ENCODE assay signal across 13 cellular contexts in genomic region chr7:952548-953441, GRCh38. TPM values are rescaled to one million over a fixed set of nuclear protein-coding genes. Genes with fewer than 3 reads are reported as not detected.
A peak's percentile ranks its signal among the peaks of the same experiment; 100 is the strongest.
DNase-seq lines count a peak whose midpoint lies in the region; ATAC-seq, FAIRE-seq and TF ChIP-seq lines count a peak whose summit lies in the region.
"Had no signal": no experiment of that assay in that cellular context is flagged by ENCODE, and none has a peak within 500 bp of the region (broad histone marks: within the 10 kb centered on the region; RNA-seq: fewer than 3 reads in every experiment).

No MANE protein-coding gene starts in this region.

- no peak for FAIRE-seq in bronchial epithelial cell (lab: Jason Lieb, UNC)
- no peak for FAIRE-seq in GM12892 (lab: Jason Lieb, UNC)
- no peak for FAIRE-seq in frontal cortex (lab: Jason Lieb, UNC)

- no peak for ATAC-seq in activated naive CD4-positive, alpha-beta T cell treated with anti-CD3 and anti-CD28 coated beads, Interleukin-2, amount 50 U/mL, for 72 hours
- no peak for ATAC-seq in HG03439 (IDR thresholded peaks at IDR 0.05; ENCODE audit: unreplicated experiment)

- no peak for DNase-seq in activated naive CD4-positive, alpha-beta T cell treated with anti-CD3 and anti-CD28 coated beads for 36 hours
- DNase-seq in activated naive CD4-positive, alpha-beta T cell treated with anti-CD3 and anti-CD28 coated beads, Interleukin-2, amount 50 U/mL, for 72 hours (ENCODE audit: low spot score in 2 of 2) = no peak
- DNase-seq in bronchial epithelial cell (ENCODE audit: low read depth) (no peak), tibial nerve (ENCODE audit: low spot score in 2 of 2) (no peak), GM12892 (ENCODE audit: insufficient read length) (no peak), frontal cortex (ENCODE audit: low spot score in 2 of 2) (no peak)
- DNase-seq: foreskin melanocyte, GOT3, NCI-H524 treated with DMSO at 0.1 percent for 48 hours had no signal

- H3K27me3 Mint-ChIP-seq in activated naive CD4-positive, alpha-beta T cell treated with anti-CD3 and anti-CD28 coated beads for 36 hours (ENCODE audit: low read depth) = peaks cover 7% of the 10 kb centered on the region

- H3K4me3 ChIP-seq in bronchial epithelial cell (ENCODE audit: low read depth, low read length) (peak overlapping the region; percentile 70), mononuclear cell (ENCODE audit: low read length) (peak overlapping the region; percentile 58), tibial nerve (peak overlapping the region; percentile 55 to 74 (median 64))

- H3K27ac Mint-ChIP-seq in activated naive CD4-positive, alpha-beta T cell treated with anti-CD3 and anti-CD28 coated beads for 36 hours = no peak overlapping the region
- H3K27ac Mint-ChIP-seq in activated naive CD4-positive, alpha-beta T cell treated with anti-CD3 and anti-CD28 coated beads, Interleukin-2, amount 50 U/mL, for 72 hours = no peak overlapping the region

- H3K9me3 ChIP-seq in mononuclear cell (ENCODE audit: low read depth, low read length) (no peaks in the 10 kb centered on the region), tibial nerve (no peaks in the 10 kb centered on the region)
- H3K9me3 ChIP-seq: thyroid gland had no signal

- H3K36me3 ChIP-seq in bronchial epithelial cell (ENCODE audit: control insufficient read depth, insufficient read depth, low read length) (peaks cover 4% of the 10 kb centered on the region), tibial nerve (no peaks in the 10 kb centered on the region)
- H3K36me3 ChIP-seq: thyroid gland had no signal

- intact Hi-C loops in activated naive CD4-positive, alpha-beta T cell treated with anti-CD3 and anti-CD28 coated beads for 36 hours (cut with micrococcal nuclease) = no loop called here

- TF ChIP-seq CTCF in bronchial epithelial cell (IDR thresholded peaks at IDR 0.05; ENCODE audit: insufficient read depth, low read length, severe bottlenecking) (no peak), tibial nerve (IDR thresholded peaks at IDR 0.05) (no peak)

- H3K4me1 ChIP-seq in mononuclear cell (ENCODE audit: insufficient read depth, low read length) (peaks cover 61% of the 10 kb centered on the region), tibial nerve (peaks cover 0 to 32% (median 15%) of the 10 kb centered on the region in 4 donors)

- H3K36me3 Mint-ChIP-seq in activated naive CD4-positive, alpha-beta T cell treated with anti-CD3 and anti-CD28 coated beads for 36 hours (ENCODE audit: low read depth) = no peaks in the 10 kb centered on the region
- H3K36me3 Mint-ChIP-seq in activated naive CD4-positive, alpha-beta T cell treated with anti-CD3 and anti-CD28 coated beads, Interleukin-2, amount 50 U/mL, for 72 hours = no peaks in the 10 kb centered on the region

- H3K4me1 Mint-ChIP-seq in activated naive CD4-positive, alpha-beta T cell treated with anti-CD3 and anti-CD28 coated beads for 36 hours (ENCODE audit: low read depth) = no peaks in the 10 kb centered on the region

- H3K9me3 Mint-ChIP-seq in activated naive CD4-positive, alpha-beta T cell treated with anti-CD3 and anti-CD28 coated beads for 36 hours = no peaks in the 10 kb centered on the region
- no peaks in the 10 kb centered on the region for H3K9me3 Mint-ChIP-seq in activated naive CD4-positive, alpha-beta T cell treated with anti-CD3 and anti-CD28 coated beads, Interleukin-2, amount 50 U/mL, for 72 hours

- 78% methylated on average over 18 to 19 of the region's 20 CpGs for WGBS in tibial nerve, 2 donors

- CTCF ChIA-PET in activated naive CD4-positive, alpha-beta T cell treated with anti-CD3 and anti-CD28 coated beads for 36 hours (lab: Charles Lee) = interaction anchor here (0.7 to 1.6 kb wide), 3 partner anchors 14 to 44 kb away, joined by 3 to 7 read pairs (median 3); no protein-coding TSS in a partner anchor

- TF ChIP-seq POLR2A in tibial nerve (IDR thresholded peaks at IDR 0.05) (no peak), GM12892 (IDR thresholded peaks at IDR 0.05; ENCODE audit: low read depth, low read length) (no peak)

- TF ChIP-seq EP300 in tibial nerve (IDR thresholded peaks at IDR 0.05) = no peak

- H3K4me3 Mint-ChIP-seq in activated naive CD4-positive, alpha-beta T cell treated with anti-CD3 and anti-CD28 coated beads for 36 hours = peak overlapping the region; percentile 52

- peak overlapping the region; percentile 61 to 91 (median 80) for H3K27ac ChIP-seq in tibial nerve
- H3K27ac ChIP-seq: thyroid gland had no signal

- H3K27me3 ChIP-seq in bronchial epithelial cell (ENCODE audit: control insufficient read depth, insufficient read depth, low read length) = peaks cover 2% of the 10 kb centered on the region
- no peaks in the 10 kb centered on the region for H3K27me3 ChIP-seq in mononuclear cell (ENCODE audit: insufficient read depth, low read length)
- H3K27me3 ChIP-seq in tibial nerve = peaks cover 0 to 43% of the 10 kb centered on the region in 2 donors
- H3K27me3 ChIP-seq: thyroid gland had no signal

RNA-seq across cellular contexts. Expression of gene ADAP1, which starts 1.7 kb away (rescaled TPM):
- 1 to 10 TPM; 8.0 to 9.9 TPM for total RNA-seq in activated naive CD4-positive, alpha-beta T cell treated with anti-CD3 and anti-CD28 coated beads for 36 hours
- 10 to 100 TPM in 1 of 2 donors, 1 to 10 TPM in 1; 9.2 to 19.9 TPM for total RNA-seq in activated naive CD4-positive, alpha-beta T cell treated with anti-CD3 and anti-CD28 coated beads, Interleukin-2, amount 50 U/mL, for 72 hours
- 26.9 and 45.3 TPM in 2 replicates for total RNA-seq in bronchial epithelial cell
- 24.3 TPM for total RNA-seq in mononuclear cell
- 10 to 100 TPM; 29.3 to 53.0 (median 39.6) TPM for total RNA-seq in tibial nerve
- 5.8 TPM for polyA plus RNA-seq in GM12892 (2012; ENCODE audit: missing spikeins)
- total RNA-seq in frontal cortex = 33.8 TPM

RNA-seq across cellular contexts. Expression of gene COX19, which starts 22.6 kb away (rescaled TPM):
- total RNA-seq in activated naive CD4-positive, alpha-beta T cell treated with anti-CD3 and anti-CD28 coated beads for 36 hours = 10 to 100 TPM; 12.6 to 15.2 TPM
- total RNA-seq in activated naive CD4-positive, alpha-beta T cell treated with anti-CD3 and anti-CD28 coated beads, Interleukin-2, amount 50 U/mL, for 72 hours = 10 to 100 TPM; 18.8 to 20.7 TPM
- 12.9 and 17.5 TPM in 2 replicates for total RNA-seq in bronchial epithelial cell
- total RNA-seq in mononuclear cell = 33.4 TPM
- total RNA-seq in tibial nerve = 10 to 100 TPM; 10.8 to 21.3 (median 11.2) TPM
- 10.9 TPM for polyA plus RNA-seq in GM12892 (2012; ENCODE audit: missing spikeins)
- 13.9 TPM for total RNA-seq in frontal cortex

RNA-seq across cellular contexts. Expression of gene CYP2W1, which starts 30.2 kb away (rescaled TPM):
- total RNA-seq in activated naive CD4-positive, alpha-beta T cell treated with anti-CD3 and anti-CD28 coated beads for 36 hours = not detected
- total RNA-seq in activated naive CD4-positive, alpha-beta T cell treated with anti-CD3 and anti-CD28 coated beads, Interleukin-2, amount 50 U/mL, for 72 hours = not detected
- total RNA-seq in bronchial epithelial cell (0.51 TPM in 1 of 2 replicates, not detected in the other), mononuclear cell (not detected), tibial nerve (10 to 100 TPM in 2 of 4 donors, 1 to 10 TPM in 2; 5.7 to 18.6 (median 12.1) TPM), frontal cortex (not detected)
- polyA plus RNA-seq in GM12892 (2012; ENCODE audit: missing spikeins) = not detected
- total RNA-seq: skeletal muscle tissue, thyroid gland had no signal
